In genomic region chr13:26914624-26915023, GRCh38 we compare ENCODE assay signal across 9 cellular contexts.
DNase-seq lines count a peak whose midpoint lies in the region; ATAC-seq and TF ChIP-seq lines count a peak whose summit lies in the region.
"Had no signal": no experiment of that assay in that cellular context is flagged by ENCODE, and none has a peak within 500 bp of the region (broad histone marks: within the 10 kb centered on the region; RNA-seq: fewer than 3 reads in every experiment).

No MANE protein-coding gene starts in this region.

- no peaks in the 10 kb centered on the region for H3K36me3 ChIP-seq in spleen

- intact Hi-C loops in right cardiac atrium (cut with DNase I) (no loop called here), spleen (cut with DNase I; ENCODE audit: low total_unique reads) (no loop called here)

- peak; percentile 48 for ATAC-seq in HG02981 (IDR thresholded peaks at IDR 0.05; ENCODE audit: unreplicated experiment)
- ATAC-seq in foreskin keratinocyte = peak; percentile 57
- no peak for ATAC-seq in GM18873 (IDR thresholded peaks at IDR 0.05; ENCODE audit: low FRiP score, unreplicated experiment)
- ATAC-seq in right cardiac atrium = no peak

- H3K4me3 ChIP-seq in right cardiac atrium (ENCODE audit: low read length) = no peak overlapping the region
- H3K4me3 ChIP-seq in spleen = no peak overlapping the region

- DNase-seq in EL (peak; percentile 3), NCI-H82 treated with DMSO at 0.1 percent for 48 hours (lab: John Stamatoyannopoulos, UW; ENCODE audit: unreplicated experiment) (peak; percentile 9), foreskin keratinocyte (peak; percentile 37 to 53), right cardiac atrium (no peak), spleen (no peak), GOT3 (lab: John Stamatoyannopoulos, UW) (no peak)
- DNase-seq: effector CD4-positive, alpha-beta T cell had no signal

- no peaks in the 10 kb centered on the region for H3K4me1 ChIP-seq in foreskin keratinocyte
- no peaks in the 10 kb centered on the region for H3K4me1 ChIP-seq in right cardiac atrium (ENCODE audit: control insufficient read depth, insufficient read depth, low read length)
- peaks cover 0 to 4% (median 0%) of the 10 kb centered on the region in 6 donors for H3K4me1 ChIP-seq in spleen

- TF ChIP-seq CTCF in foreskin keratinocyte (conservative IDR thresholded peaks at IDR 0.05) (no peak), spleen (IDR thresholded peaks at IDR 0.05 in 8 of 11, conservative IDR thresholded peaks at IDR 0.05 in 3 of 11) (no peak)

- no peaks in the 10 kb centered on the region for H3K9me3 ChIP-seq in right cardiac atrium (ENCODE audit: control insufficient read depth, low read length)
- H3K9me3 ChIP-seq in spleen = no peaks in the 10 kb centered on the region

- 60% methylated on average over 7 of the region's 7 CpGs for WGBS in right cardiac atrium
- 12 to 30% (median 22%) methylated on average over 7 of the region's 7 CpGs for WGBS in spleen, 5 donors

- H3K27me3 ChIP-seq in foreskin keratinocyte = no peaks in the 10 kb centered on the region
- H3K27me3 ChIP-seq in right cardiac atrium (ENCODE audit: control insufficient read depth, insufficient read depth) = no peaks in the 10 kb centered on the region
- H3K27me3 ChIP-seq in spleen (replicated peaks in 1 of 7) = peaks cover 0 to 17% (median 0%) of the 10 kb centered on the region in 7 donors

- no peak overlapping the region for H3K27ac ChIP-seq in foreskin keratinocyte
- no peak overlapping the region for H3K27ac ChIP-seq in right cardiac atrium (ENCODE audit: low read length)
- H3K27ac ChIP-seq in spleen = no peak overlapping the region

- TF ChIP-seq POLR2A in spleen (IDR thresholded peaks at IDR 0.05) = no peak

Comparison
In these comparisons a context has a peak if more than half of its experiments do, and no peak if none do; other contexts are left out.
1. DNase-seq: peak in EL (single experiment), NCI-H82 treated with DMSO at 0.1 percent for 48 hours (single experiment) and foreskin keratinocyte (2 of 2); none in right cardiac atrium (0 of 3), spleen (single experiment) and GOT3 (single experiment).
2. ATAC-seq: peak in HG02981 (single experiment) and foreskin keratinocyte (single experiment); none in GM18873 (single experiment) and right cardiac atrium (0 of 2).